ENCODE assay signal across 25 cellular contexts in genomic region chr9:115938479-115938878, GRCh38.
DNase-seq lines count a peak whose midpoint lies in the region; ATAC-seq and TF ChIP-seq lines count a peak whose summit lies in the region.
"Had no signal": no experiment of that assay in that cellular context is flagged by ENCODE, and none has a peak within 500 bp of the region (broad histone marks: within the 10 kb centered on the region; RNA-seq: fewer than 3 reads in every experiment).

No MANE protein-coding gene starts in this region.

- H2AK5ac ChIP-seq in mesenchymal stem cell (ENCODE audit: low read length, severe bottlenecking): peak overlapping the region; percentile 21

- H3K4me1 ChIP-seq in ACC112 (ENCODE audit: control insufficient read depth, insufficient read depth, low read length, unreplicated experiment) (peaks cover 53% of the 10 kb centered on the region), RWPE2 (ENCODE audit: insufficient read depth, poor library complexity, severe bottlenecking) (peaks cover 21% of the 10 kb centered on the region), fibroblast of lung (ENCODE audit: control insufficient read depth, extremely low read depth, insufficient read depth, low read length) (peaks cover 14% of the 10 kb centered on the region), mesenchymal stem cell (ENCODE audit: control insufficient read depth, insufficient read depth, low read depth, low read length) (no peaks in the 10 kb centered on the region)
- H3K4me1 ChIP-seq: HAP-1 had no signal

- no peaks in the 10 kb centered on the region for H3K79me1 ChIP-seq in mesenchymal stem cell (replicated peaks; ENCODE audit: low read length, poor library complexity, severe bottlenecking)

- no peak overlapping the region for H3K14ac ChIP-seq in mesenchymal stem cell (ENCODE audit: low read length in 2 of 2)

- 95% methylated on average over 1 of the region's 1 CpG for WGBS in mesenchymal stem cell

- peak overlapping the region; percentile 81 to 83 for H2BK12ac ChIP-seq in mesenchymal stem cell (ENCODE audit: low read length in 2 of 2)

- H3K4me2 ChIP-seq in fibroblast of lung (ENCODE audit: extremely low read depth, insufficient read depth, low read length) (no peak overlapping the region), mesenchymal stem cell (ENCODE audit: low read length, poor library complexity, severe bottlenecking) (no peak overlapping the region)
- H3K4me2 ChIP-seq: BLaER1 treated with 17β-estradiol and CSF1 and Interleukin-3, amounts not matched to agents 10 nM and 100 nM had no signal

- H3K79me2 ChIP-seq in ACC112 (ENCODE audit: control insufficient read depth, insufficient read depth, low read length, unreplicated experiment) (no peaks in the 10 kb centered on the region), fibroblast of lung (ENCODE audit: control insufficient read depth, insufficient read depth, low read length) (no peaks in the 10 kb centered on the region)

- H3K4me3 ChIP-seq in ACC112 (ENCODE audit: low read depth, low read length): no peak overlapping the region
- H3K4me3 ChIP-seq in RWPE2 (ENCODE audit: severe bottlenecking): no peak overlapping the region
- H3K4me3 ChIP-seq in fibroblast of lung (replicated peaks in 1 of 4; ENCODE audit: control extremely low read depth in 1 of 4, insufficient read depth in 1 of 4, low read depth in 3 of 4, low read length in 4 of 4): no peak overlapping the region
- no peak overlapping the region for H3K4me3 ChIP-seq in mesenchymal stem cell (ENCODE audit: insufficient read depth in 1 of 2, low read depth in 1 of 2, low read length in 2 of 2)
- H3K4me3 ChIP-seq: BLaER1 treated with 17β-estradiol and CSF1 and Interleukin-3, amounts not matched to agents 10 nM and 100 nM; HAP-1; SJCRH30 had no signal

- no peak overlapping the region for H2BK15ac ChIP-seq in mesenchymal stem cell (ENCODE audit: low read depth, poor library complexity, severe bottlenecking)

- H2BK120ac ChIP-seq in mesenchymal stem cell (ENCODE audit: low read depth, low read length): peak overlapping the region; percentile 29

- H3K18ac ChIP-seq in mesenchymal stem cell (ENCODE audit: low read depth in 1 of 2, low read length in 2 of 2): peak overlapping the region; percentile 58 to 72

- no peak overlapping the region for H2BK5ac ChIP-seq in mesenchymal stem cell (ENCODE audit: low read depth, low read length, poor library complexity, severe bottlenecking)

- no peak overlapping the region for H3K23ac ChIP-seq in mesenchymal stem cell (ENCODE audit: low read length in 2 of 2)

- H4K91ac ChIP-seq in mesenchymal stem cell (ENCODE audit: low read length): peak overlapping the region; percentile 82

- H3K9ac ChIP-seq in fibroblast of lung (ENCODE audit: insufficient read depth, low read length): no peak overlapping the region
- no peak overlapping the region for H3K9ac ChIP-seq in mesenchymal stem cell (ENCODE audit: low read length)
- H3K9ac ChIP-seq: BLaER1 treated with 17β-estradiol and CSF1 and Interleukin-3, amounts not matched to agents 10 nM and 100 nM had no signal

- peak overlapping the region; percentile 99 for H3K27ac ChIP-seq in ACC112 (ENCODE audit: low read depth, low read length)
- H3K27ac ChIP-seq in RWPE2 (ENCODE audit: poor library complexity, severe bottlenecking): peak overlapping the region; percentile 69
- H3K27ac ChIP-seq in fibroblast of lung (ENCODE audit: insufficient read depth, low read length): peak overlapping the region; percentile 22
- H3K27ac ChIP-seq in mesenchymal stem cell (ENCODE audit: low read length, poor library complexity, severe bottlenecking): no peak overlapping the region
- H3K27ac ChIP-seq: BLaER1 treated with 17β-estradiol and CSF1 and Interleukin-3, amounts not matched to agents 10 nM and 100 nM; HL-60; SJCRH30 had no signal

- no peaks in the 10 kb centered on the region for H4K20me1 ChIP-seq in fibroblast of lung (ENCODE audit: control insufficient read depth, extremely low read depth, insufficient read depth, low read length)
- H4K20me1 ChIP-seq: BLaER1 treated with 17β-estradiol and CSF1 and Interleukin-3, amounts not matched to agents 10 nM and 100 nM had no signal

- TF ChIP-seq CTCF in RWPE2 (IDR thresholded peaks at IDR 0.05; ENCODE audit: poor library complexity, severe bottlenecking) (no peak), fibroblast of lung (conservative IDR thresholded peaks at IDR 0.05 in 1 of 2, IDR thresholded peaks at IDR 0.05 in 1 of 2; ENCODE audit: low read depth in 1 of 2, low read length in 2 of 2) (no peak)

- DNase-seq in RWPE2 (ENCODE audit: low spot score): no peak
- DNase-seq in fibroblast of lung (ENCODE audit: low read depth in 2 of 2): no peak
- no peak for DNase-seq in mesenchymal stem cell
- DNase-seq: AML-193; CD4-positive, alpha-beta T cell; DMS79; GDM1; GOT3; NCI-H1092; NCI-H1417 treated with DMSO at 0.1 percent for 48 hours; NCI-H1694 treated with DMSO at 0.1 percent for 48 hours; NCI-H2081; NCI-H2171; NCI-H524 treated with DMSO at 0.1 percent for 48 hours; NCI-H774; SJCRH30; T-cell had no signal

- H3K9me3 ChIP-seq in RWPE2 (ENCODE audit: severe bottlenecking) (no peaks in the 10 kb centered on the region), fibroblast of lung (ENCODE audit: control insufficient read depth, insufficient read depth, low read depth, low read length) (no peaks in the 10 kb centered on the region), mesenchymal stem cell (ENCODE audit: control insufficient read depth, low read length) (no peaks in the 10 kb centered on the region)
- H3K9me3 ChIP-seq: HAP-1, SJCRH30 had no signal

- no peak for ATAC-seq in RWPE2 (ENCODE audit: low read depth)
- ATAC-seq in GM18519 (IDR thresholded peaks at IDR 0.05; ENCODE audit: low FRiP score, unreplicated experiment): no peak
- ATAC-seq in HG03469 (IDR thresholded peaks at IDR 0.05; ENCODE audit: unreplicated experiment): no peak
- ATAC-seq in GM21825 (IDR thresholded peaks at IDR 0.05; ENCODE audit: unreplicated experiment): no peak
- ATAC-seq in HG03521 (IDR thresholded peaks at IDR 0.05; ENCODE audit: unreplicated experiment): no peak
- ATAC-seq: T-cell had no signal

- H3K4ac ChIP-seq in mesenchymal stem cell (ENCODE audit: low read depth in 1 of 2, low read length in 2 of 2): no peak overlapping the region

- H2AFZ ChIP-seq in ACC112 (ENCODE audit: low read length, unreplicated experiment) (no peak overlapping the region), fibroblast of lung (ENCODE audit: low read length) (no peak overlapping the region), mesenchymal stem cell (ENCODE audit: low read depth, low read length) (no peak overlapping the region)

- no peaks in the 10 kb centered on the region for H3K36me3 ChIP-seq in ACC112 (ENCODE audit: insufficient read depth, low read length)
- H3K36me3 ChIP-seq in RWPE2 (ENCODE audit: low read depth): no peaks in the 10 kb centered on the region
- H3K36me3 ChIP-seq in fibroblast of lung (ENCODE audit: control insufficient read depth, insufficient read depth, low read length): no peaks in the 10 kb centered on the region
- no peaks in the 10 kb centered on the region for H3K36me3 ChIP-seq in mesenchymal stem cell (ENCODE audit: control insufficient read depth in 1 of 2, insufficient read depth in 2 of 2, low read depth in 1 of 2, low read length in 2 of 2)
- H3K36me3 ChIP-seq: BLaER1 treated with 17β-estradiol and CSF1 and Interleukin-3, amounts not matched to agents 10 nM and 100 nM; HAP-1; SJCRH30 had no signal

- H4K8ac ChIP-seq in mesenchymal stem cell (ENCODE audit: low read length): no peak overlapping the region

- H3K27me3 ChIP-seq in ACC112 (ENCODE audit: insufficient read depth, low read length) (no peaks in the 10 kb centered on the region), RWPE2 (ENCODE audit: insufficient read depth, poor library complexity, severe bottlenecking) (no peaks in the 10 kb centered on the region), fibroblast of lung (ENCODE audit: control insufficient read depth, insufficient read depth, low read length) (no peaks in the 10 kb centered on the region), mesenchymal stem cell (ENCODE audit: control insufficient read depth in 1 of 2, insufficient read depth in 1 of 2, low read length in 2 of 2) (no peaks in the 10 kb centered on the region)
- H3K27me3 ChIP-seq: BLaER1 treated with 17β-estradiol and CSF1 and Interleukin-3, amounts not matched to agents 10 nM and 100 nM; SJCRH30 had no signal
